Comparison of ENCODE assay signal across 8 cellular contexts in the genomic region with DNA sequence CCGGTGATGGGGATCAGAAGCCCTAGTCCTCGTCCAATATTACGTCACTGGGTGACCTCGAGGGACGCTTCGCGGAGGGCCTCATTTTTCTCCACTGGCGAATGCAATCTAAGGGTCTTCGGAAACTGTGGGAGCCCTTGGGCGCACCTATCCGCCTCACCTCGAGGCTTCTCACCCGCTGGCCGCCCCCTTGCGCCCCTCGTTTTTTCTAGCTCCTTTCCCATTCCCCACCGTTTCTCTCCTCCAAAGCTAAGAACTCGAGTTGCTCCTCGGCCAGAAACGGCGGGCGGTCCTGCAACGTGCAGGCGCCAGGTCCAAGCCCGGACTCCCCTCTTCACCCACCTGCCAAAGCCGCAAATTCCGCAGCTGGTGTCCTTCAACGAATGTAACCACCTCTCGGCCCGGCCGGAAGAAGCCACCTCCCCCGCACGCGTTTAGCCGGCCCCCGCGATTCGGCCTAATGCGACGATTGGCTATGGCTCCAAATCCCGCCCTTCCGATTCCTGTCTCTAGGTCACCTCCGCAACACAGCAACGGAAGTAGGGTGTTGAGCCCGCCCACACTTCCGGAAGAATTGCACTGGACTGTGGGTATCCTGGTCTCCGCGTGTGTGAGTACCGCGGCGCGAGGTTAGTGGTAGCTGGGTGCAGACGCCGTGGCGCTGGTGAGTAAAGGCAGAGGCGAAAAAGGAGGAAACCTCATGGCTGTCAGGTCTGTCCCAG. TPM values are rescaled to one million over a fixed set of nuclear protein-coding genes. Genes with fewer than 3 reads are reported as not detected.
DNase-seq lines count a peak whose midpoint lies in the region; ATAC-seq and TF ChIP-seq lines count a peak whose summit lies in the region.

A gene with protein sequence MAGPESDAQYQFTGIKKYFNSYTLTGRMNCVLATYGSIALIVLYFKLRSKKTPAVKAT (minus strand): TSS at position 409 of the 722 bp plus-strand sequence. CDS start 4,018 bp downstream, outside the sequence.
A gene with protein sequence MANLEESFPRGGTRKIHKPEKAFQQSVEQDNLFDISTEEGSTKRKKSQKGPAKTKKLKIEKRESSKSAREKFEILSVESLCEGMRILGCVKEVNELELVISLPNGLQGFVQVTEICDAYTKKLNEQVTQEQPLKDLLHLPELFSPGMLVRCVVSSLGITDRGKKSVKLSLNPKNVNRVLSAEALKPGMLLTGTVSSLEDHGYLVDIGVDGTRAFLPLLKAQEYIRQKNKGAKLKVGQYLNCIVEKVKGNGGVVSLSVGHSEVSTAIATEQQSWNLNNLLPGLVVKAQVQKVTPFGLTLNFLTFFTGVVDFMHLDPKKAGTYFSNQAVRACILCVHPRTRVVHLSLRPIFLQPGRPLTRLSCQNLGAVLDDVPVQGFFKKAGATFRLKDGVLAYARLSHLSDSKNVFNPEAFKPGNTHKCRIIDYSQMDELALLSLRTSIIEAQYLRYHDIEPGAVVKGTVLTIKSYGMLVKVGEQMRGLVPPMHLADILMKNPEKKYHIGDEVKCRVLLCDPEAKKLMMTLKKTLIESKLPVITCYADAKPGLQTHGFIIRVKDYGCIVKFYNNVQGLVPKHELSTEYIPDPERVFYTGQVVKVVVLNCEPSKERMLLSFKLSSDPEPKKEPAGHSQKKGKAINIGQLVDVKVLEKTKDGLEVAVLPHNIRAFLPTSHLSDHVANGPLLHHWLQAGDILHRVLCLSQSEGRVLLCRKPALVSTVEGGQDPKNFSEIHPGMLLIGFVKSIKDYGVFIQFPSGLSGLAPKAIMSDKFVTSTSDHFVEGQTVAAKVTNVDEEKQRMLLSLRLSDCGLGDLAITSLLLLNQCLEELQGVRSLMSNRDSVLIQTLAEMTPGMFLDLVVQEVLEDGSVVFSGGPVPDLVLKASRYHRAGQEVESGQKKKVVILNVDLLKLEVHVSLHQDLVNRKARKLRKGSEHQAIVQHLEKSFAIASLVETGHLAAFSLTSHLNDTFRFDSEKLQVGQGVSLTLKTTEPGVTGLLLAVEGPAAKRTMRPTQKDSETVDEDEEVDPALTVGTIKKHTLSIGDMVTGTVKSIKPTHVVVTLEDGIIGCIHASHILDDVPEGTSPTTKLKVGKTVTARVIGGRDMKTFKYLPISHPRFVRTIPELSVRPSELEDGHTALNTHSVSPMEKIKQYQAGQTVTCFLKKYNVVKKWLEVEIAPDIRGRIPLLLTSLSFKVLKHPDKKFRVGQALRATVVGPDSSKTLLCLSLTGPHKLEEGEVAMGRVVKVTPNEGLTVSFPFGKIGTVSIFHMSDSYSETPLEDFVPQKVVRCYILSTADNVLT (N-terminal part only) (plus strand): TSS at position 560 of the 722 bp plus-strand sequence. CDS start 1,801 bp downstream, outside the sequence.

- H3K9me3 ChIP-seq in gastroesophageal sphincter: no peaks in the 10 kb centered on the region
- H3K9me3 ChIP-seq in suprapubic skin: no peaks in the 10 kb centered on the region

- WGBS in gastroesophageal sphincter (ENCODE audit: low coverage in 1 of 2), 2 donors: 0 to 1% methylated on average over 14 to 15 of the region's 56 CpGs
- WGBS in suprapubic skin: under 1% methylated on average over 33 of the region's 56 CpGs

- TF ChIP-seq EP300 in gastroesophageal sphincter (IDR thresholded peaks at IDR 0.05) (no peak), suprapubic skin (IDR thresholded peaks at IDR 0.05) (no peak)

- peak within 1 kb of the TSS; percentile 70 to 91 for H3K4me3 ChIP-seq in gastroesophageal sphincter
- H3K4me3 ChIP-seq in suprapubic skin: peak within 1 kb of the TSS; percentile 73

- H3K36me3 Mint-ChIP-seq in activated naive CD4-positive, alpha-beta T cell treated with anti-CD3 and anti-CD28 coated beads, Interleukin-2, amount 10 ng/mL, durations not matched to agents 7 days and 5 days: peaks cover 39% of the 10 kb centered on the region

- no peaks in the 10 kb centered on the region for H3K27me3 Mint-ChIP-seq in activated naive CD4-positive, alpha-beta T cell treated with anti-CD3 and anti-CD28 coated beads, Interleukin-2, amount 10 ng/mL, durations not matched to agents 7 days and 5 days

- H3K4me1 ChIP-seq in gastroesophageal sphincter (peaks cover 15 to 51% (median 18%) of the 10 kb centered on the region in 3 donors), suprapubic skin (peaks cover 40% of the 10 kb centered on the region)

- peak within 1 kb of the TSS; percentile 56 to 92 (median 92) for H3K27ac ChIP-seq in gastroesophageal sphincter
- peak within 1 kb of the TSS; percentile 79 for H3K27ac ChIP-seq in suprapubic skin

- CTCF ChIA-PET in HEK293T (lab: Yijun Ruan, JAX): no interaction called here
- CTCF ChIA-PET in activated naive CD4-positive, alpha-beta T cell treated with anti-CD3 and anti-CD28 coated beads, Interleukin-2, amount 10 ng/mL, durations not matched to agents 7 days and 5 days (lab: Charles Lee): interaction anchor here (1.3 to 1.5 kb wide), 3 partner anchors 11 to 28 kb away, joined by 4 to 5 read pairs (median 5); no protein-coding TSS in a partner anchor

- peak within 1 kb of the TSS; percentile 89 for H3K4me3 Mint-ChIP-seq in activated naive CD4-positive, alpha-beta T cell treated with anti-CD3 and anti-CD28 coated beads, Interleukin-2, amount 10 ng/mL, durations not matched to agents 7 days and 5 days

- H3K27ac Mint-ChIP-seq in activated naive CD4-positive, alpha-beta T cell treated with anti-CD3 and anti-CD28 coated beads, Interleukin-2, amount 10 ng/mL, durations not matched to agents 7 days and 5 days: peak within 1 kb of the TSS; percentile 92

- POLR2A ChIA-PET in HEK293T (lab: Yijun Ruan, JAX): interaction anchor here (0.6 to 1.7 kb wide), 8 partner anchors 9 to 46 kb away, joined by 3 to 6 read pairs (median 4); a partner anchor contains a TSS

- H3K4me1 Mint-ChIP-seq in activated naive CD4-positive, alpha-beta T cell treated with anti-CD3 and anti-CD28 coated beads, Interleukin-2, amount 10 ng/mL, durations not matched to agents 7 days and 5 days: peaks cover 58% of the 10 kb centered on the region

- TF ChIP-seq POLR2A in gastroesophageal sphincter (IDR thresholded peaks at IDR 0.05): peak; percentile 41 to 46
- peak in 1 of 2 donors; percentile 45 for TF ChIP-seq POLR2A in suprapubic skin (IDR thresholded peaks at IDR 0.05)

- ATAC-seq in gastroesophageal sphincter: peak; percentile 100

- no peaks in the 10 kb centered on the region for H3K9me3 Mint-ChIP-seq in activated naive CD4-positive, alpha-beta T cell treated with anti-CD3 and anti-CD28 coated beads, Interleukin-2, amount 10 ng/mL, durations not matched to agents 7 days and 5 days

- TF ChIP-seq CTCF in gastroesophageal sphincter (IDR thresholded peaks at IDR 0.05): peak in 2 of 4 experiments; percentile 9 to 27
- peak in 1 of 2 donors; percentile 13 for TF ChIP-seq CTCF in suprapubic skin (IDR thresholded peaks at IDR 0.05)

- H3K36me3 ChIP-seq in gastroesophageal sphincter (peaks cover 0 to 44% of the 10 kb centered on the region in 2 donors), suprapubic skin (peaks cover 34% of the 10 kb centered on the region)

- H3K27me3 ChIP-seq in gastroesophageal sphincter (no peaks in the 10 kb centered on the region), suprapubic skin (no peaks in the 10 kb centered on the region)

- DNase-seq in GM04503 (ENCODE audit: low read depth) (peak; percentile 93), HEK293T (ENCODE audit: extremely low spot score) (peak; percentile 99), MV-4-11 (lab: John Stamatoyannopoulos, UW) (peak; percentile 99), SK-N-DZ (ENCODE audit: low spot score) (peak; percentile 99), non-pigmented ciliary epithelial cell (ENCODE audit: low read depth) (peak; percentile 93), suprapubic skin (ENCODE audit: low spot score in 2 of 2) (peak; percentile 99)
- peak; percentile 98 for DNase-seq in activated naive CD4-positive, alpha-beta T cell treated with anti-CD3 and anti-CD28 coated beads, Interleukin-2, amount 10 ng/mL, durations not matched to agents 7 days and 5 days

TF ChIP-seq in HEK293T, 16 proteins besides CTCF, POLR2A, EP300 and RAD21:
- no peak for TF ChIP-seq BHLHE40 (IDR thresholded peaks at IDR 0.05; ENCODE audit: borderline replicate concordance)
- TF ChIP-seq FOXA1 (IDR thresholded peaks at IDR 0.05): no peak
- no peak for TF ChIP-seq SP1 (IDR thresholded peaks at IDR 0.05)
- no peak for TF ChIP-seq ARNT (IDR thresholded peaks at IDR 0.05)
- peak; percentile 94 for TF ChIP-seq L3MBTL2 (conservative IDR thresholded peaks at IDR 0.05)
- TF ChIP-seq, protein P1, sequence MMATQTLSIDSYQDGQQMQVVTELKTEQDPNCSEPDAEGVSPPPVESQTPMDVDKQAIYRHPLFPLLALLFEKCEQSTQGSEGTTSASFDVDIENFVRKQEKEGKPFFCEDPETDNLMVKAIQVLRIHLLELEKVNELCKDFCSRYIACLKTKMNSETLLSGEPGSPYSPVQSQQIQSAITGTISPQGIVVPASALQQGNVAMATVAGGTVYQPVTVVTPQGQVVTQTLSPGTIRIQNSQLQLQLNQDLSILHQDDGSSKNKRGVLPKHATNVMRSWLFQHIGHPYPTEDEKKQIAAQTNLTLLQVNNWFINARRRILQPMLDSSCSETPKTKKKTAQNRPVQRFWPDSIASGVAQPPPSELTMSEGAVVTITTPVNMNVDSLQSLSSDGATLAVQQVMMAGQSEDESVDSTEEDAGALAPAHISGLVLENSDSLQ (IDR thresholded peaks at IDR 0.05): peak; percentile 46; the same call in 1 of the 2 replicates
- no peak for TF ChIP-seq NFRKB (IDR thresholded peaks at IDR 0.05)
- peak; percentile 73 for TF ChIP-seq ELF4 (IDR thresholded peaks at IDR 0.05)
- TF ChIP-seq CTBP1 (IDR thresholded peaks at IDR 0.05; ENCODE audit: borderline replicate concordance): no peak

RNA-seq across cellular contexts. Expression of the first gene that starts in this region (rescaled TPM):
- polyA plus RNA-seq in SK-N-DZ (2014; cell fraction: cytosol; rRNA removed): 1,779 and 2,169 TPM in 2 replicates
- 713 and 889 TPM in 2 replicates for polyA plus RNA-seq in SK-N-DZ (2014; cell fraction: nucleus; rRNA removed)
- total RNA-seq in gastroesophageal sphincter (100 to 1,000 TPM; 321 to 561 (median 470) TPM), suprapubic skin (100 to 1,000 TPM in 3 of 4 donors, 10 to 100 TPM in 1; 92.4 to 207 (median 167) TPM)

RNA-seq across cellular contexts. Expression of the second gene that starts in this region (rescaled TPM):
- 34.7 and 34.9 TPM in 2 replicates for polyA plus RNA-seq in SK-N-DZ (2014; cell fraction: cytosol; rRNA removed)
- polyA plus RNA-seq in SK-N-DZ (2014; cell fraction: nucleus; rRNA removed): 65.9 and 84.2 TPM in 2 replicates
- total RNA-seq in gastroesophageal sphincter (10 to 100 TPM; 14.3 to 21.7 (median 17.6) TPM), suprapubic skin (10 to 100 TPM; 26.4 to 38.3 (median 29.3) TPM)

Comparison
In these comparisons a context has a peak if more than half of its experiments do, and no peak if none do; other contexts are left out.
1. Peak in every context shown above with its lines: DNase-seq, ATAC-seq, H3K4me3 ChIP-seq and H3K27ac ChIP-seq.